ENCODE assay signal across 11 cellular contexts in the genomic region with DNA sequence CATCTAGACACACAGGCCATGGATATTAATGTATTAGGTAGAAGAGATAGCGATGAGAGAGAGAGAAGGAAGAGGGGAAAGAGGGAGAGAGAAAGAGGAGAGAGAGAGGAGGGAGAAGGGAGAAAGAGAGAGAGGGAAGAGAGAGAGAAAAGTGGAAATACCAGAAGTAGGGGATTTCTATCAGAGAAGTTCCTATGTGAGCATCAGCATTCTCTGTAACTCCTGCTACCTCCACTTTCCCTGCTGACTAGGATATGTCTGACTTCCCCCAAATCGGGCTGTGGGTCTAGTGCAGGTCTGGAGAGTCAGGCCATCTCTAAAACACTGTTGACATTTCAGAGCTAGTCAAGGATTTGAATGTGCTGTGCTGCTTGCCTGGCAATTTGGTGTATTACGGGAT. TPM values are rescaled to one million over a fixed set of nuclear protein-coding genes. Genes with fewer than 3 reads are reported as not detected.
DNase-seq lines count a peak whose midpoint lies in the region; ATAC-seq and TF ChIP-seq lines count a peak whose summit lies in the region.
"Had no signal": no experiment of that assay in that cellular context is flagged by ENCODE, and none has a peak within 500 bp of the region (broad histone marks: within the 10 kb centered on the region; RNA-seq: fewer than 3 reads in every experiment).

No MANE protein-coding gene starts in this region.

- TF ChIP-seq CTCF in IMR-90 (conservative IDR thresholded peaks at IDR 0.05; ENCODE audit: low read depth, low read length) (no peak), brain microvascular endothelial cell (IDR thresholded peaks at IDR 0.05; ENCODE audit: low read depth, low read length, missing control alignments) (no peak), WERI-Rb-1 (IDR thresholded peaks at IDR 0.05; ENCODE audit: low read depth, low read length) (no peak)

- H3K36me3 Mint-ChIP-seq in CD4-positive, alpha-beta memory T cell = peaks cover 45 to 71% of the 10 kb centered on the region in 2 donors

- no peak overlapping the region for H3K56ac ChIP-seq in IMR-90 (ENCODE audit: extremely low read depth, insufficient read depth, low read length)

- 0 out of 3 replicates have a peak overlapping the region, but pooled peaks have one; percentile 5 for H2BK15ac ChIP-seq in IMR-90 (ENCODE audit: low read depth, low read length)

- in situ Hi-C loops in IMR-90 (cut with MboI; ENCODE audit: low sequenced_read_pairs) (no loop called here), brain microvascular endothelial cell (cut with HindIII; ENCODE audit: low pct_ligation_motif_present, low sequenced_read_pairs) (no loop called here)

- H3K4me1 Mint-ChIP-seq in CD4-positive, alpha-beta memory T cell = peaks cover 31 to 87% (median 47%) of the 10 kb centered on the region in 4 donors

- H3K79me1 ChIP-seq in IMR-90 (ENCODE audit: low read depth in 1 of 2, low read length in 2 of 2) = no peaks in the 10 kb centered on the region
- peaks cover 23% of the 10 kb centered on the region for H3K79me1 ChIP-seq in trophoblast cell (ENCODE audit: low read length)

- no peak overlapping the region for H3K4me2 ChIP-seq in IMR-90 (ENCODE audit: low read depth, low read length)
- H3K4me2 ChIP-seq in trophoblast cell (ENCODE audit: low read length) = no peak overlapping the region

- H4K91ac ChIP-seq in IMR-90 (ENCODE audit: insufficient read depth, low read depth, low read length) (no peak overlapping the region), trophoblast cell (ENCODE audit: low read depth, low read length) (peak overlapping the region; percentile 93)

- intact Hi-C loops in CD4-positive, alpha-beta memory T cell (cut with micrococcal nuclease) = loop anchor here (10.0 kb wide), 1 partner anchor 563 kb away; no protein-coding TSS in a partner anchor
- intact Hi-C loops in IMR-90 (cut with micrococcal nuclease) = no loop called here

- no peak overlapping the region for H2BK20ac ChIP-seq in IMR-90 (ENCODE audit: low read depth, low read length)

- dilution Hi-C loops in IMR-90 (cut with HindIII; ENCODE audit: low sequenced_read_pairs, unreplicated experiment) = no loop called here

- peak overlapping the region; percentile 98 for H2BK12ac ChIP-seq in trophoblast cell (ENCODE audit: low read length)

- POLR2A ChIA-PET in CD4-positive, alpha-beta memory T cell (lab: Charles Lee; ENCODE audit: partially characterized antibody) = interaction anchor here (1.0 to 11.8 kb wide), 10 partner anchors 11 to 700 kb away, joined by 3 to 224 read pairs (median 14); a partner anchor contains a TSS
- POLR2A ChIA-PET in IMR-90 (lab: Charles Lee; ENCODE audit: unreplicated experiment) = no interaction called here

- peak overlapping the region; percentile 77 to 90 for H3K4me3 ChIP-seq in CD4-positive, alpha-beta memory T cell (ENCODE audit: low read length in 2 of 2)
- H3K4me3 ChIP-seq in IMR-90 (ENCODE audit: insufficient read depth, low read depth, low read length) (no peak overlapping the region), brain microvascular endothelial cell (ENCODE audit: low read depth, low read length) (no peak overlapping the region), trophoblast cell (ENCODE audit: low read depth, low read length) (no peak overlapping the region), WERI-Rb-1 (ENCODE audit: low read depth, low read length) (no peak overlapping the region)

- H2AK5ac ChIP-seq in IMR-90 (ENCODE audit: low read depth, low read length) = no peak overlapping the region
- peak overlapping the region; percentile 96 for H2AK5ac ChIP-seq in trophoblast cell (ENCODE audit: low read length)

- no peak overlapping the region; the same call in 1 of the 2 replicates for H3K23ac ChIP-seq in IMR-90 (ENCODE audit: low read depth, low read length)
- H3K23ac ChIP-seq in trophoblast cell (ENCODE audit: low read length) = no peak overlapping the region

- no peaks in the 10 kb centered on the region for H3K27me3 ChIP-seq in CD4-positive, alpha-beta memory T cell (ENCODE audit: insufficient read depth, low read length)
- H3K27me3 ChIP-seq in IMR-90 (ENCODE audit: control insufficient read depth, insufficient read depth, low read length) = no peaks in the 10 kb centered on the region
- no peaks in the 10 kb centered on the region for H3K27me3 ChIP-seq in brain microvascular endothelial cell (replicated peaks)
- H3K27me3 ChIP-seq in trophoblast cell (ENCODE audit: insufficient read depth, low read length) = no peaks in the 10 kb centered on the region
- no peaks in the 10 kb centered on the region for H3K27me3 ChIP-seq in WERI-Rb-1 (ENCODE audit: insufficient read depth, low read depth, severe bottlenecking)

- H3K79me2 ChIP-seq in trophoblast cell (ENCODE audit: control insufficient read depth, insufficient read depth, low read length, poor library complexity) = no peaks in the 10 kb centered on the region

- H2BK120ac ChIP-seq in IMR-90 (ENCODE audit: low read depth, low read length) (no peak overlapping the region), trophoblast cell (ENCODE audit: insufficient read depth, low read length, poor library complexity) (peak overlapping the region; percentile 89)

- H3K14ac ChIP-seq in IMR-90 (replicated peaks; ENCODE audit: low read depth, low read length) (no peak overlapping the region), trophoblast cell (ENCODE audit: low read length) (peak overlapping the region; percentile 79)

- TF ChIP-seq POLR2A in IMR-90 (IDR thresholded peaks at IDR 0.05; ENCODE audit: low read depth, low read length) = no peak

- H3K9me3 ChIP-seq in CD4-positive, alpha-beta memory T cell (ENCODE audit: control insufficient read depth in 1 of 2, low read length in 2 of 2) = no peaks in the 10 kb centered on the region
- H3K9me3 ChIP-seq in IMR-90 (ENCODE audit: control insufficient read depth, insufficient read depth, low read length) (no peaks in the 10 kb centered on the region), trophoblast cell (ENCODE audit: insufficient read depth, low read depth, low read length) (no peaks in the 10 kb centered on the region), WERI-Rb-1 (ENCODE audit: severe bottlenecking) (no peaks in the 10 kb centered on the region)

- no peak for ATAC-seq in IMR-90 (ENCODE audit: low read depth)
- no peak for ATAC-seq in GM21528 (IDR thresholded peaks at IDR 0.05; ENCODE audit: low FRiP score, unreplicated experiment)

- 80 to 100% methylated on average over 1 of the region's 3 CpGs for WGBS in IMR-90 (ENCODE audit: extremely low coverage in 2 of 2, insufficient read length in 1 of 2), 2 experiments
- WGBS in trophoblast cell (ENCODE audit: extremely low coverage, insufficient coverage, insufficient read length) = 88% methylated on average over 1 of the region's 3 CpGs

- H2AK9ac ChIP-seq in IMR-90 (replicated peaks; ENCODE audit: low read depth, low read length, poor library complexity) = no peak overlapping the region

- H3K4me3 Mint-ChIP-seq in CD4-positive, alpha-beta memory T cell = peak overlapping the region; percentile 96 to 100 (median 99)

- H3K36me3 ChIP-seq in CD4-positive, alpha-beta memory T cell (ENCODE audit: insufficient read depth, low read length) = peaks cover 4% of the 10 kb centered on the region
- no peaks in the 10 kb centered on the region for H3K36me3 ChIP-seq in IMR-90 (ENCODE audit: control insufficient read depth, insufficient read depth, low read length)
- H3K36me3 ChIP-seq in brain microvascular endothelial cell (replicated peaks) = no peaks in the 10 kb centered on the region
- no peaks in the 10 kb centered on the region for H3K36me3 ChIP-seq in trophoblast cell (ENCODE audit: control insufficient read depth in 1 of 2, insufficient read depth in 2 of 2, low read length in 2 of 2)
- H3K36me3 ChIP-seq in WERI-Rb-1 = no peaks in the 10 kb centered on the region

- H3K27ac ChIP-seq in CD4-positive, alpha-beta memory T cell (ENCODE audit: low read depth, low read length) = peak overlapping the region; percentile 92
- H3K27ac ChIP-seq in IMR-90 (ENCODE audit: insufficient read depth, low read length) = no peak overlapping the region
- peak overlapping the region; percentile 8 for H3K27ac ChIP-seq in brain microvascular endothelial cell
- peak overlapping the region; percentile 59 for H3K27ac ChIP-seq in trophoblast cell (ENCODE audit: low read depth, low read length)
- H3K27ac ChIP-seq in WERI-Rb-1 = no peak overlapping the region

- H3K4ac ChIP-seq in IMR-90 (ENCODE audit: low read depth, low read length) = no peak overlapping the region; the same call in 1 of the 2 replicates
- peak overlapping the region; percentile 71 for H3K4ac ChIP-seq in trophoblast cell (ENCODE audit: low read depth, low read length)

- H3K18ac ChIP-seq in IMR-90 (ENCODE audit: low read depth, low read length) (no peak overlapping the region), trophoblast cell (ENCODE audit: low read length) (peak overlapping the region; percentile 91)

- H3K9me3 Mint-ChIP-seq in CD4-positive, alpha-beta memory T cell = peaks cover 0 to 2% (median 0%) of the 10 kb centered on the region in 8 donors

- 0 out of 2 replicates have a peak overlapping the region, but pooled peaks have one; percentile 25 for H4K5ac ChIP-seq in IMR-90 (ENCODE audit: low read depth, low read length)

- no peak overlapping the region for H4K8ac ChIP-seq in IMR-90 (ENCODE audit: low read depth in 2 of 2, low read length in 2 of 2)
- peak overlapping the region; percentile 83 for H4K8ac ChIP-seq in trophoblast cell (ENCODE audit: low read depth, low read length)

- H3K27me3 Mint-ChIP-seq in CD4-positive, alpha-beta memory T cell = no peaks in the 10 kb centered on the region

- CTCF ChIA-PET in CD4-positive, alpha-beta memory T cell (lab: Charles Lee; ENCODE audit: partially characterized antibody) = interaction anchor here (0.7 to 2.2 kb wide), 6 partner anchors 9 to 187 kb away, joined by 3 to 12 read pairs (median 5); a partner anchor contains a TSS
- CTCF ChIA-PET in IMR-90 (lab: Yijun Ruan, JAX) = no interaction called here

- H2BK5ac ChIP-seq in IMR-90 (ENCODE audit: low read depth, low read length, poor library complexity, severe bottlenecking) (no peak overlapping the region), trophoblast cell (ENCODE audit: low read depth, low read length, poor library complexity) (peak overlapping the region; percentile 96)

- 0 out of 2 replicates have a peak overlapping the region, but pooled peaks have one; percentile 22 for H3K9ac ChIP-seq in IMR-90 (ENCODE audit: low read depth, low read length)
- no peak overlapping the region for H3K9ac ChIP-seq in trophoblast cell (ENCODE audit: low read length)

- peaks cover 5% of the 10 kb centered on the region for H3K9me1 ChIP-seq in IMR-90 (ENCODE audit: insufficient read depth, low read length)

- peak overlapping the region; percentile 73 for H4K12ac ChIP-seq in trophoblast cell (ENCODE audit: low read depth, low read length)

- H3K27ac Mint-ChIP-seq in CD4-positive, alpha-beta memory T cell = peak overlapping the region; percentile 97 to 99 (median 98)

- H3K4me1 ChIP-seq in CD4-positive, alpha-beta memory T cell (ENCODE audit: insufficient read depth, low read length) = peaks cover 63% of the 10 kb centered on the region
- H3K4me1 ChIP-seq in IMR-90 (ENCODE audit: control insufficient read depth, insufficient read depth, low read length) (peaks cover 4% of the 10 kb centered on the region; the same call in 1 of the 2 replicates), trophoblast cell (ENCODE audit: control insufficient read depth in 1 of 2, insufficient read depth in 2 of 2, low read length in 2 of 2) (peaks cover 15 to 23% of the 10 kb centered on the region in 2 experiments)

- H2AFZ ChIP-seq in IMR-90 (replicated peaks; ENCODE audit: low read length, poor library complexity) = peak overlapping the region; percentile 57
- H2AFZ ChIP-seq in trophoblast cell (ENCODE audit: insufficient read depth, low read length, poor library complexity) = no peak overlapping the region

- no peak for TF ChIP-seq RAD21 in IMR-90 (IDR thresholded peaks at IDR 0.05; ENCODE audit: low read length)

- BruUV-seq in IMR-90 (replicated peaks; lab: Mats Ljungman, UMichigan) = no TSS peak

- H4K20me1 ChIP-seq in IMR-90 (ENCODE audit: insufficient read depth, low read length) = no peaks in the 10 kb centered on the region

- DNase-seq in CD4-positive, alpha-beta memory T cell = no peak
- DNase-seq in IMR-90 (no peak), brain microvascular endothelial cell (no peak), trophoblast cell (peak in 1 of 2 donors; percentile 30), NCI-H774 (lab: John Stamatoyannopoulos, UW) (no peak), WERI-Rb-1 (no peak)
- no peak for DNase-seq in stimulated activated CD4-positive, alpha-beta T cell treated with anti-CD3 and anti-CD28 coated beads, Interleukin-12 subunit alpha, Interleukin-12 subunit beta, amount 100 ng/mL, for 4 hours
- DNase-seq: amniotic stem cell, NCI-H2081 had no signal

RNA-seq across cellular contexts. Expression of a gene that starts 3.6 kb away (rescaled TPM):
- 100 to 1,000 TPM; 717 to 768 TPM for total RNA-seq in CD4-positive, alpha-beta memory T cell
- 1,000 to 10,000 TPM; 2,962 to 4,406 TPM for polyA plus RNA-seq in CD4-positive, alpha-beta memory T cell
- 24.9 and 28.1 TPM in 2 replicates for total RNA-seq in IMR-90 (2012; rRNA removed)
- 30.7 and 31.8 TPM in 2 replicates for polyA plus RNA-seq in IMR-90 (2012; rRNA removed)
- polyA plus RNA-seq in IMR-90 (2012; cell fraction: cytosol; rRNA removed) = 14.3 and 33.3 TPM in 2 replicates
- polyA plus RNA-seq in IMR-90 (2012; cell fraction: nucleus; rRNA removed; ENCODE audit: low replicate concordance) = 4.4 and 8.4 TPM in 2 replicates
- polyA plus RNA-seq in trophoblast cell (2013) = 144 and 156 TPM in 2 replicates

RNA-seq across cellular contexts. Expression of a gene that starts 15.1 kb away (rescaled TPM):
- not detected for total RNA-seq in CD4-positive, alpha-beta memory T cell
- not detected for polyA plus RNA-seq in CD4-positive, alpha-beta memory T cell
- not detected in 2 replicates for total RNA-seq in IMR-90 (2012; rRNA removed)
- polyA plus RNA-seq in IMR-90 (2012; rRNA removed) = not detected in 2 replicates
- polyA plus RNA-seq in IMR-90 (2012; cell fraction: cytosol; rRNA removed) = not detected in 2 replicates
- not detected in 2 replicates for polyA plus RNA-seq in IMR-90 (2012; cell fraction: nucleus; rRNA removed; ENCODE audit: low replicate concordance)
- not detected in 2 replicates for polyA plus RNA-seq in trophoblast cell (2013)
- total RNA-seq: mucosa of gallbladder had no signal

RNA-seq across cellular contexts. Expression of a gene that starts 19.4 kb away (rescaled TPM):
- 10 to 100 TPM in 1 of 2 experiments, 1 to 10 TPM in 1; 9.3 to 11.5 TPM for total RNA-seq in CD4-positive, alpha-beta memory T cell
- polyA plus RNA-seq in CD4-positive, alpha-beta memory T cell = 1 to 10 TPM; 3.4 to 4.5 TPM
- not detected in 2 replicates for total RNA-seq in IMR-90 (2012; rRNA removed)
- not detected in 2 replicates for polyA plus RNA-seq in IMR-90 (2012; rRNA removed)
- polyA plus RNA-seq in IMR-90 (2012; cell fraction: cytosol; rRNA removed) = not detected in 2 replicates
- not detected in 2 replicates for polyA plus RNA-seq in IMR-90 (2012; cell fraction: nucleus; rRNA removed; ENCODE audit: low replicate concordance)
- polyA plus RNA-seq in trophoblast cell (2013) = 42.0 and 49.0 TPM in 2 replicates

Comparison
In these comparisons a context has a peak if more than half of its experiments do, and no peak if none do; other contexts are left out.
1. H3K27ac ChIP-seq: peak in CD4-positive, alpha-beta memory T cell (single experiment), brain microvascular endothelial cell (single experiment) and trophoblast cell (single experiment); none in IMR-90 (single experiment) and WERI-Rb-1 (single experiment).
2. H3K4me3 ChIP-seq: peak in CD4-positive, alpha-beta memory T cell (2 of 2); none in IMR-90 (single experiment), brain microvascular endothelial cell (single experiment), trophoblast cell (single experiment) and WERI-Rb-1 (single experiment).
3. RNA of a gene that starts 3.6 kb away (total RNA-seq): 717 to 768 TPM in CD4-positive, alpha-beta memory T cell; 24.9 to 28.1 TPM in IMR-90; every median in the first group is over 10 times any median in the second.
4. RNA of a gene that starts 19.4 kb away (total RNA-seq): 9.3 to 11.5 TPM in CD4-positive, alpha-beta memory T cell; not detected in IMR-90; every median in the first group is over 10 times any median in the second.